12 cellular contexts compared by ENCODE assay signal in genomic region chr1:162663589-162664030, GRCh38. TPM values are rescaled to one million over a fixed set of nuclear protein-coding genes. Genes with fewer than 3 reads are reported as not detected.
DNase-seq lines count a peak whose midpoint lies in the region; ATAC-seq, FAIRE-seq and TF ChIP-seq lines count a peak whose summit lies in the region.
"Had no signal": no experiment of that assay in that cellular context is flagged by ENCODE, and none has a peak within 500 bp of the region (broad histone marks: within the 10 kb centered on the region; RNA-seq: fewer than 3 reads in every experiment).

No MANE protein-coding gene starts in this region.

- no peaks in the 10 kb centered on the region for H3K27me3 Mint-ChIP-seq in astrocyte (ENCODE audit: low read depth, unreplicated experiment)
- H3K27me3 Mint-ChIP-seq in activated CD8-positive, alpha-beta T cell treated with anti-CD3 and anti-CD28 coated beads for 36 hours = peaks cover 9% of the 10 kb centered on the region

- H3K4me2 ChIP-seq in astrocyte (ENCODE audit: low read length) = peak overlapping the region; percentile 74

- peak overlapping the region; percentile 28 for H3K4me3 ChIP-seq in astrocyte (ENCODE audit: insufficient read depth, low read depth, low read length)
- no peak overlapping the region for H3K4me3 ChIP-seq in iPS-18a (ENCODE audit: low read length)
- no peak overlapping the region for H3K4me3 ChIP-seq in aorta (ENCODE audit: low read length in 2 of 2)
- H3K4me3 ChIP-seq: tibial nerve had no signal

- H3K9me3 Mint-ChIP-seq in astrocyte (ENCODE audit: unreplicated experiment) = no peaks in the 10 kb centered on the region
- H3K9me3 Mint-ChIP-seq in activated CD8-positive, alpha-beta T cell treated with anti-CD3 and anti-CD28 coated beads for 36 hours = no peaks in the 10 kb centered on the region
- H3K9me3 Mint-ChIP-seq: activated B cell treated with CpG ODN at 0.5 μM for 24 hours; activated naive CD8-positive, alpha-beta T cell treated with anti-CD3 and anti-CD28 coated beads, Interleukin-2, amount 10 ng/mL, durations not matched to agents 7 days and 5 days had no signal

- no peaks in the 10 kb centered on the region for H3K27me3 ChIP-seq in astrocyte (ENCODE audit: insufficient read depth, low read length)
- H3K27me3 ChIP-seq in iPS-18a (ENCODE audit: control insufficient read depth, insufficient read depth, low read length) = no peaks in the 10 kb centered on the region
- H3K27me3 ChIP-seq in aorta (ENCODE audit: control insufficient read depth in 1 of 2, insufficient read depth in 2 of 2, low read length in 1 of 2) = no peaks in the 10 kb centered on the region
- H3K27me3 ChIP-seq: tibial nerve had no signal

- H3K36me3 Mint-ChIP-seq in astrocyte (ENCODE audit: low read depth, unreplicated experiment) = no peaks in the 10 kb centered on the region
- no peaks in the 10 kb centered on the region for H3K36me3 Mint-ChIP-seq in activated CD8-positive, alpha-beta T cell treated with anti-CD3 and anti-CD28 coated beads for 36 hours (ENCODE audit: low read depth)
- H3K36me3 Mint-ChIP-seq: activated naive CD8-positive, alpha-beta T cell treated with anti-CD3 and anti-CD28 coated beads, Interleukin-2, amount 10 ng/mL, durations not matched to agents 7 days and 5 days had no signal

- peaks cover 12% of the 10 kb centered on the region for H4K20me1 ChIP-seq in astrocyte (ENCODE audit: insufficient read depth, low read length)

- H3K9ac ChIP-seq in astrocyte (ENCODE audit: low read length) (peak overlapping the region; percentile 45), iPS-18a (ENCODE audit: low read length) (no peak overlapping the region)

- H3K27ac Mint-ChIP-seq in astrocyte (ENCODE audit: unreplicated experiment) = no peak overlapping the region
- H3K27ac Mint-ChIP-seq in activated CD8-positive, alpha-beta T cell treated with anti-CD3 and anti-CD28 coated beads for 36 hours = no peak overlapping the region
- H3K27ac Mint-ChIP-seq: activated B cell treated with CpG ODN at 0.5 μM for 24 hours; activated naive CD8-positive, alpha-beta T cell treated with anti-CD3 and anti-CD28 coated beads, Interleukin-2, amount 10 ng/mL, durations not matched to agents 7 days and 5 days had no signal

- TF ChIP-seq CTCF in astrocyte (IDR thresholded peaks at IDR 0.05; ENCODE audit: insufficient read depth, low read depth, low read length) = no peak
- no peak for TF ChIP-seq CTCF in activated CD8-positive, alpha-beta T cell treated with anti-CD3 and anti-CD28 coated beads for 36 hours (IDR thresholded peaks at IDR 0.05)

- H3K79me2 ChIP-seq in astrocyte (ENCODE audit: insufficient read depth, low read length) = peaks cover 22% of the 10 kb centered on the region

- POLR2A ChIA-PET in activated CD8-positive, alpha-beta T cell treated with anti-CD3 and anti-CD28 coated beads for 36 hours (lab: Charles Lee) = no interaction called here

- H3K4me3 Mint-ChIP-seq in astrocyte (ENCODE audit: unreplicated experiment) = no peak overlapping the region
- H3K4me3 Mint-ChIP-seq in activated CD8-positive, alpha-beta T cell treated with anti-CD3 and anti-CD28 coated beads for 36 hours = no peak overlapping the region
- H3K4me3 Mint-ChIP-seq: activated B cell treated with CpG ODN at 0.5 μM for 24 hours; activated naive CD8-positive, alpha-beta T cell treated with anti-CD3 and anti-CD28 coated beads, Interleukin-2, amount 10 ng/mL, durations not matched to agents 7 days and 5 days had no signal

- no peaks in the 10 kb centered on the region for H3K9me3 ChIP-seq in astrocyte (ENCODE audit: insufficient read depth, low read depth, low read length)
- no peaks in the 10 kb centered on the region for H3K9me3 ChIP-seq in iPS-18a (ENCODE audit: control insufficient read depth, low read depth, low read length)
- H3K9me3 ChIP-seq in aorta (ENCODE audit: control insufficient read depth, low read length) = no peaks in the 10 kb centered on the region
- H3K9me3 ChIP-seq: tibial nerve had no signal

- H3K36me3 ChIP-seq in astrocyte (ENCODE audit: insufficient read depth, low read length) = no peaks in the 10 kb centered on the region
- H3K36me3 ChIP-seq in iPS-18a (ENCODE audit: control insufficient read depth, low read depth, low read length) = no peaks in the 10 kb centered on the region
- peaks cover 0 to 1% of the 10 kb centered on the region in 2 donors for H3K36me3 ChIP-seq in aorta (ENCODE audit: control insufficient read depth in 1 of 2, insufficient read depth in 2 of 2, low read length in 1 of 2)

- ATAC-seq in aorta (ENCODE audit: low FRiP score) = peak; percentile 81
- no peak for ATAC-seq in activated CD8-positive, alpha-beta T cell treated with anti-CD3 and anti-CD28 coated beads for 36 hours
- ATAC-seq in GM19397 (IDR thresholded peaks at IDR 0.05; ENCODE audit: unreplicated experiment) = no peak
- no peak for ATAC-seq in HG03025 (IDR thresholded peaks at IDR 0.05; ENCODE audit: low FRiP score, unreplicated experiment)

- DNase-seq in SHP77 (lab: John Stamatoyannopoulos, UW) (peak; percentile 11 to 27), SHP77 treated with DMSO at 0.1 percent for 48 hours (lab: John Stamatoyannopoulos, UW) (no peak), astrocyte (ENCODE audit: low read depth) (peak; percentile 94), aorta (peak in 1 of 2 donors; percentile 48)
- no peak for DNase-seq in activated CD8-positive, alpha-beta T cell treated with anti-CD3 and anti-CD28 coated beads for 36 hours
- DNase-seq: activated B cell treated with CpG ODN at 0.5 μM for 24 hours; activated naive CD8-positive, alpha-beta T cell treated with anti-CD3 and anti-CD28 coated beads, Interleukin-2, amount 10 ng/mL, durations not matched to agents 7 days and 5 days; NCI-H2171 treated with DMSO at 0.1 percent for 48 hours had no signal

- H3K4me1 Mint-ChIP-seq in astrocyte (ENCODE audit: low read depth, unreplicated experiment) = peaks cover 31% of the 10 kb centered on the region
- no peaks in the 10 kb centered on the region for H3K4me1 Mint-ChIP-seq in activated CD8-positive, alpha-beta T cell treated with anti-CD3 and anti-CD28 coated beads for 36 hours (ENCODE audit: low read depth)
- H3K4me1 Mint-ChIP-seq: activated B cell treated with CpG ODN at 0.5 μM for 24 hours; activated naive CD8-positive, alpha-beta T cell treated with anti-CD3 and anti-CD28 coated beads, Interleukin-2, amount 10 ng/mL, durations not matched to agents 7 days and 5 days had no signal

- H3K27ac ChIP-seq in astrocyte (ENCODE audit: low read depth, low read length) (peak overlapping the region; percentile 69), iPS-18a (ENCODE audit: low read length) (peak overlapping the region; percentile 20), aorta (ENCODE audit: low read depth in 1 of 2, low read length in 2 of 2) (no peak overlapping the region)

- intact Hi-C loops in aorta (cut with DNase I) = no loop called here
- intact Hi-C loops in activated CD8-positive, alpha-beta T cell treated with anti-CD3 and anti-CD28 coated beads for 36 hours (cut with micrococcal nuclease) = no loop called here

- H3K4me1 ChIP-seq in astrocyte (ENCODE audit: insufficient read depth, low read length) (peaks cover 12% of the 10 kb centered on the region), iPS-18a (ENCODE audit: control insufficient read depth, low read depth, low read length) (peaks cover 8% of the 10 kb centered on the region), aorta (ENCODE audit: control insufficient read depth in 1 of 2, insufficient read depth in 2 of 2, low read length in 2 of 2) (peaks cover 6 to 7% of the 10 kb centered on the region in 2 donors)

- WGBS in aorta, 2 donors = 38 to 42% methylated on average over 7 of the region's 7 CpGs

- peak overlapping the region; percentile 2 for H2AFZ ChIP-seq in astrocyte (ENCODE audit: low read depth, low read length)

- CTCF ChIA-PET in activated CD8-positive, alpha-beta T cell treated with anti-CD3 and anti-CD28 coated beads for 36 hours (lab: Charles Lee) = no interaction called here

- FAIRE-seq in astrocyte (lab: Jason Lieb, UNC) = peak; percentile 23

RNA-seq across cellular contexts. Expression of gene DDR2, which starts 31.3 kb away (rescaled TPM):
- total RNA-seq in astrocyte = 15.3 and 23.2 TPM in 2 replicates
- total RNA-seq in aorta = 100 to 1,000 TPM; 124 to 146 TPM
- polyA plus RNA-seq in aorta = 10 to 100 TPM; 24.8 to 28.5 TPM
- total RNA-seq in activated CD8-positive, alpha-beta T cell treated with anti-CD3 and anti-CD28 coated beads for 36 hours = under 1 TPM; 0.31 to 0.45 TPM

Comparison
In these comparisons a context has a peak if more than half of its experiments do, and no peak if none do; other contexts are left out.
1. DNase-seq: peak in SHP77 (2 of 2) and astrocyte (single experiment); none in SHP77 treated with DMSO at 0.1 percent for 48 hours (single experiment) and activated CD8-positive, alpha-beta T cell treated with anti-CD3 and anti-CD28 coated beads for 36 hours (single experiment).
2. H3K27ac ChIP-seq: peak in astrocyte (single experiment) and iPS-18a (single experiment); none in aorta (0 of 2).
3. RNA of gene DDR2, which starts 31.3 kb away (total RNA-seq): 124 to 146 TPM in aorta and 15.3 to 23.2 TPM in astrocyte; 0.31 to 0.45 TPM in activated CD8-positive, alpha-beta T cell treated with anti-CD3 and anti-CD28 coated beads for 36 hours; every median in the first group is over 10 times any median in the second.